ENCODE assay signal across 1 cellular context in the genomic region with DNA sequence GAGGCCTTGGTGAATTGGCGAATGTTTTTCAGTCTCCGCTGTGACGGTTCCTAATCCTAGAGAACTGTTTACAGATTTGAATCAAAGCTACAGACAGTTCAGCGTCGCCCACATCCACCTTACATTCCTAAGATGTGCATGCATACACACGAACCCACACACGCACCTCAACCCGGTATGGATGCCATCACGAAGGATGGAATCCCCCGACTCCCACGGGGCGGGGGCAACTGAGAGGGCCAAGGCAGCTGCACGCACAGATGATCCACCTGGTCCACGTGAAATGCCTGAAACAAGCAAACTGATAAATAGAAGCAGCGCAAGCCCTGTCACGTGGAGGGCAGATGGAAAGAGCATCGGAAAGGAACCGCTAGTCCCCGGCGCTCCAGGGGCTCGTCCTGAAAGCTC.
TF ChIP-seq lines count a peak whose summit lies in the region.

No MANE protein-coding gene starts in this region.

TF ChIP-seq in GM23338, 12 proteins besides CTCF, POLR2A, EP300 and RAD21 (continued from another document):
- TF ChIP-seq, protein P1, sequence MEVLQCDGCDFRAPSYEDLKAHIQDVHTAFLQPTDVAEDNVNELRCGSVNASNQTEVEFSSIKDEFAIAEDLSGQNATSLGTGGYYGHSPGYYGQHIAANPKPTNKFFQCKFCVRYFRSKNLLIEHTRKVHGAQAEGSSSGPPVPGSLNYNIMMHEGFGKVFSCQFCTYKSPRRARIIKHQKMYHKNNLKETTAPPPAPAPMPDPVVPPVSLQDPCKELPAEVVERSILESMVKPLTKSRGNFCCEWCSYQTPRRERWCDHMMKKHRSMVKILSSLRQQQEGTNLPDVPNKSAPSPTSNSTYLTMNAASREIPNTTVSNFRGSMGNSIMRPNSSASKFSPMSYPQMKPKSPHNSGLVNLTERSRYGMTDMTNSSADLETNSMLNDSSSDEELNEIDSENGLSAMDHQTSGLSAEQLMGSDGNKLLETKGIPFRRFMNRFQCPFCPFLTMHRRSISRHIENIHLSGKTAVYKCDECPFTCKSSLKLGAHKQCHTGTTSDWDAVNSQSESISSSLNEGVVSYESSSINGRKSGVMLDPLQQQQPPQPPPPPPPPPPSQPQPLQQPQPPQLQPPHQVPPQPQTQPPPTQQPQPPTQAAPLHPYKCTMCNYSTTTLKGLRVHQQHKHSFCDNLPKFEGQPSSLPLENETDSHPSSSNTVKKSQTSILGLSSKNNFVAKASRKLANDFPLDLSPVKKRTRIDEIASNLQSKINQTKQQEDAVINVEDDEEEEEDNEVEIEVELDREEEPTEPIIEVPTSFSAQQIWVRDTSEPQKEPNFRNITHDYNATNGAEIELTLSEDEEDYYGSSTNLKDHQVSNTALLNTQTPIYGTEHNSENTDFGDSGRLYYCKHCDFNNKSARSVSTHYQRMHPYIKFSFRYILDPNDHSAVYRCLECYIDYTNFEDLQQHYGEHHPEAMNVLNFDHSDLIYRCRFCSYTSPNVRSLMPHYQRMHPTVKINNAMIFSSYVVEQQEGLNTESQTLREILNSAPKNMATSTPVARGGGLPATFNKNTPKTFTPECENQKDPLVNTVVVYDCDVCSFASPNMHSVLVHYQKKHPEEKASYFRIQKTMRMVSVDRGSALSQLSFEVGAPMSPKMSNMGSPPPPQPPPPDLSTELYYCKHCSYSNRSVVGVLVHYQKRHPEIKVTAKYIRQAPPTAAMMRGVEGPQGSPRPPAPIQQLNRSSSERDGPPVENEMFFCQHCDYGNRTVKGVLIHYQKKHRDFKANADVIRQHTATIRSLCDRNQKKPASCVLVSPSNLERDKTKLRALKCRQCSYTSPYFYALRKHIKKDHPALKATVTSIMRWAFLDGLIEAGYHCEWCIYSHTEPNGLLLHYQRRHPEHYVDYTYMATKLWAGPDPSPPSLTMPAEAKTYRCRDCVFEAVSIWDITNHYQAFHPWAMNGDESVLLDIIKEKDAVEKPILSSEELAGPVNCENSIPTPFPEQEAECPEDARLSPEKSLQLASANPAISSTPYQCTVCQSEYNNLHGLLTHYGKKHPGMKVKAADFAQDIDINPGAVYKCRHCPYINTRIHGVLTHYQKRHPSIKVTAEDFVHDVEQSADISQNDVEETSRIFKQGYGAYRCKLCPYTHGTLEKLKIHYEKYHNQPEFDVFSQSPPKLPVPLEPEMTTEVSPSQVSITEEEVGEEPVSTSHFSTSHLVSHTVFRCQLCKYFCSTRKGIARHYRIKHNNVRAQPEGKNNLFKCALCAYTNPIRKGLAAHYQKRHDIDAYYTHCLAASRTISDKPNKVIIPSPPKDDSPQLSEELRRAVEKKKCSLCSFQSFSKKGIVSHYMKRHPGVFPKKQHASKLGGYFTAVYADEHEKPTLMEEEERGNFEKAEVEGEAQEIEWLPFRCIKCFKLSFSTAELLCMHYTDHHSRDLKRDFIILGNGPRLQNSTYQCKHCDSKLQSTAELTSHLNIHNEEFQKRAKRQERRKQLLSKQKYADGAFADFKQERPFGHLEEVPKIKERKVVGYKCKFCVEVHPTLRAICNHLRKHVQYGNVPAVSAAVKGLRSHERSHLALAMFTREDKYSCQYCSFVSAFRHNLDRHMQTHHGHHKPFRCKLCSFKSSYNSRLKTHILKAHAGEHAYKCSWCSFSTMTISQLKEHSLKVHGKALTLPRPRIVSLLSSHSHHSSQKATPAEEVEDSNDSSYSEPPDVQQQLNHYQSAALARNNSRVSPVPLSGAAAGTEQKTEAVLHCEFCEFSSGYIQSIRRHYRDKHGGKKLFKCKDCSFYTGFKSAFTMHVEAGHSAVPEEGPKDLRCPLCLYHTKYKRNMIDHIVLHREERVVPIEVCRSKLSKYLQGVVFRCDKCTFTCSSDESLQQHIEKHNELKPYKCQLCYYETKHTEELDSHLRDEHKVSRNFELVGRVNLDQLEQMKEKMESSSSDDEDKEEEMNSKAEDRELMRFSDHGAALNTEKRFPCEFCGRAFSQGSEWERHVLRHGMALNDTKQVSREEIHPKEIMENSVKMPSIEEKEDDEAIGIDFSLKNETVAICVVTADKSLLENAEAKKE (CRISPR knock-in tag; IDR thresholded peaks at IDR 0.05) = no peak
- no peak for TF ChIP-seq JUNB (IDR thresholded peaks at IDR 0.05; ENCODE audit: unreplicated experiment)
- no peak for TF ChIP-seq POLR2AphosphoS5 (IDR thresholded peaks at IDR 0.05; ENCODE audit: low read depth)
TF ChIP-seq in GM23338: peak in this region for 0.
